ENCODE assay signal across 2 cellular contexts in genomic region chr4:77800483-77801259, GRCh38.
TF ChIP-seq lines count a peak whose summit lies in the region.

No MANE protein-coding gene starts in this region.

TF ChIP-seq in H1, 55 proteins besides CTCF, POLR2A, EP300 and RAD21:
- TF ChIP-seq RNF2 (IDR thresholded peaks at IDR 0.05; ENCODE audit: borderline replicate concordance, low read depth, low read length, missing control alignments, poor library complexity, severe bottlenecking): no peak
- no peak for TF ChIP-seq KDM1A (IDR thresholded peaks at IDR 0.05; ENCODE audit: borderline replicate concordance, low read length)
- TF ChIP-seq GTF2F1 (IDR thresholded peaks at IDR 0.05; ENCODE audit: borderline replicate concordance, low read depth, low read length): no peak
- TF ChIP-seq SRF (IDR thresholded peaks at IDR 0.05; ENCODE audit: low read depth, low read length): no peak
- TF ChIP-seq TBP (IDR thresholded peaks at IDR 0.05; ENCODE audit: low read depth, low read length): no peak
- TF ChIP-seq KDM5A (IDR thresholded peaks at IDR 0.05; ENCODE audit: low read length): no peak
- no peak for TF ChIP-seq CTBP2 (IDR thresholded peaks at IDR 0.05; ENCODE audit: borderline replicate concordance, insufficient read depth, insufficient read length, low read length)

TF ChIP-seq in HEK293T, 16 proteins besides CTCF, POLR2A, EP300 and RAD21:
- TF ChIP-seq L3MBTL2 (conservative IDR thresholded peaks at IDR 0.05): no peak
